ENCODE assay signal across 17 cellular contexts in the genomic region with DNA sequence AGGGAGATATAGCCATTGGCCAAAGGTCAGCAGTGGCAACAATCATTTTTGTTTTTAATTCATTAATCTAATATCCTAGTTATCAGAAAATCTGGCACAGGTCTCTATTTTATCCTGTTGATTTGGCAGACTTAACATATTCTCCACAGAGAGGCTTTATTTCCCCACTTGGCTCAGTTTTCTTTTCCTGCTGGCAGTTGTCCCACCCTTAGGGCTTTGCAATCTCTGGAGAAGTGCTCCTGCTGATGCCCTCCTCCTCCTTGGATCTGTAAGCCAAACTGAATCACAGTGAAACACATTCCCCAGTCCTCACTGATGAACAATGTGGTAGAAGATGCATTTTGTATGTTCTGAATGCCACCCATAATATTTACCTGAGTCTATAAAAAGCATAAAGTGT.
"Had no signal": no experiment of that assay in that cellular context is flagged by ENCODE, and none has a peak within 500 bp of the region (broad histone marks: within the 10 kb centered on the region; RNA-seq: fewer than 3 reads in every experiment).

No MANE protein-coding gene starts in this region.

- H3K4me3 Mint-ChIP-seq: activated CD4-positive, alpha-beta memory T cell treated with anti-CD3 and anti-CD28 coated beads for 36 hours; activated CD4-positive, alpha-beta T cell treated with anti-CD3 and anti-CD28 coated beads for 36 hours; activated CD8-positive, alpha-beta memory T cell treated with anti-CD3 and anti-CD28 coated beads, Interleukin-2, amount 10 ng/mL, durations not matched to agents 7 days and 5 days; naive thymus-derived CD4-positive, alpha-beta T cell; stimulated activated memory B cell treated with anti-CD40 and anti-IgM and Interleukin-4, amounts not matched to agents 10 μg/mL and 1 μg/mL and 100 μg/mL, for 72 hours; WTC11 had no signal

- H3K36me3 Mint-ChIP-seq: activated CD4-positive, alpha-beta memory T cell treated with anti-CD3 and anti-CD28 coated beads for 36 hours; activated CD8-positive, alpha-beta memory T cell treated with anti-CD3 and anti-CD28 coated beads, Interleukin-2, amount 10 ng/mL, durations not matched to agents 7 days and 5 days; naive thymus-derived CD4-positive, alpha-beta T cell; stimulated activated memory B cell treated with anti-CD40 and anti-IgM and Interleukin-4, amounts not matched to agents 10 μg/mL and 1 μg/mL and 100 μg/mL, for 72 hours had no signal

- H3K4me1 Mint-ChIP-seq: activated CD4-positive, alpha-beta T cell treated with anti-CD3 and anti-CD28 coated beads for 36 hours; activated CD8-positive, alpha-beta memory T cell treated with anti-CD3 and anti-CD28 coated beads, Interleukin-2, amount 10 ng/mL, durations not matched to agents 7 days and 5 days; naive thymus-derived CD4-positive, alpha-beta T cell; stimulated activated memory B cell treated with anti-CD40 and anti-IgM and Interleukin-4, amounts not matched to agents 10 μg/mL and 1 μg/mL and 100 μg/mL, for 72 hours had no signal

- H3K27me3 Mint-ChIP-seq: activated CD4-positive, alpha-beta memory T cell treated with anti-CD3 and anti-CD28 coated beads for 36 hours; activated CD4-positive, alpha-beta T cell treated with anti-CD3 and anti-CD28 coated beads for 36 hours; activated CD8-positive, alpha-beta memory T cell treated with anti-CD3 and anti-CD28 coated beads, Interleukin-2, amount 10 ng/mL, durations not matched to agents 7 days and 5 days; naive thymus-derived CD4-positive, alpha-beta T cell; stimulated activated memory B cell treated with anti-CD40 and anti-IgM and Interleukin-4, amounts not matched to agents 10 μg/mL and 1 μg/mL and 100 μg/mL, for 72 hours had no signal

- ATAC-seq: activated CD4-positive, alpha-beta T cell treated with anti-CD3 and anti-CD28 coated beads for 36 hours; activated CD8-positive, alpha-beta memory T cell treated with anti-CD3 and anti-CD28 coated beads, Interleukin-2, amount 10 ng/mL, durations not matched to agents 7 days and 5 days; gastroesophageal sphincter; heart left ventricle; mucosa of descending colon; naive thymus-derived CD4-positive, alpha-beta T cell; sciatic nerve; stimulated activated memory B cell treated with anti-CD40 and anti-IgM and Interleukin-4, amounts not matched to agents 10 μg/mL and 1 μg/mL and 100 μg/mL, for 72 hours; WTC11 had no signal

- DNase-seq: activated CD4-positive, alpha-beta memory T cell treated with anti-CD3 and anti-CD28 coated beads for 36 hours; activated CD4-positive, alpha-beta T cell treated with anti-CD3 and anti-CD28 coated beads for 36 hours; activated CD8-positive, alpha-beta memory T cell treated with anti-CD3 and anti-CD28 coated beads, Interleukin-2, amount 10 ng/mL, durations not matched to agents 7 days and 5 days; activated naive CD4-positive, alpha-beta T cell treated with Interleukin-2 at 50 U/mL for 16 hours; erythroblast; heart left ventricle; mesenchymal stem cell; mucosa of descending colon; naive thymus-derived CD4-positive, alpha-beta T cell; ovary; stimulated activated CD4-positive, alpha-beta T cell treated with anti-CD3 and anti-CD28 coated beads, Interleukin-4, amount 100 ng/mL, for 4 hours; testis; upper lobe of left lung had no signal
